In the genomic region with DNA sequence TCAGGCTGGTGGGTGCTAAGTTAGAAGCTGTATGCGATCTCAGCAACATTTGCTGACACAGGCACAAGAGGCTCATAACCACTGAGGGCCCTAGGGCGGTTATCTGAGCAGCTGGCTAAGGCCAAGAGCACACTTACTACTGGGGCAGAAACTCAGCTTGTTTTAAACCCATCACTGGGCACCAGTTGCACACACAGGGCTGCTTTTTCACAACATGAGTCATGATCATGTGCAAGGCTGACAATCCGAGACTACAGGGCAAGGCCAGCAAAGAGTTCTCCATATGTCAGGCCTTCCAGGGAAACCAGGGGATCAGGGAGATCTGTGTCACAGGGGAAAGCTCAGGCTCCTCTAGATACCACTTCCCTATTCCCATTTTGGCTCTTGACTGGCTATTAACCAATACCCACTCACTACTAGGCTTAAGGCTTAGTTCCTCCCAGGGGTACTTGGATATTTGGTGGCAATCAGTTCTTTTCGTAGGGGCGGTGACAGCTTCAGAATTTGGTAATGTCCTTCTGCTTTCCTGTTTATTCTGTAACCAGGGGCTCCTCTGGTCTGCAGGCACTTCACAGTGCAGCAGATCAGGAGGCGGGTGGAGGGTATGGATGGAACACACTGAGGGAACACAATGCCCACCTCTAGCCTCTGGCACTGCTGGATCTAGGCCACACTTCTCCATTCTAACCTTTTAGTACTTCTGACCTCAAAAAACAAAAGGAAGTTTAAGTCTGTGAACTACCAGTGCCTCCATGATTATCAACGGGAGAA, we compare ENCODE assay signal across 9 cellular contexts. TPM values are rescaled to one million over a fixed set of nuclear protein-coding genes. Genes with fewer than 3 reads are reported as not detected.
A peak's percentile ranks its signal among the peaks of the same experiment; 100 is the strongest.
DNase-seq lines count a peak whose midpoint lies in the region; ATAC-seq and TF ChIP-seq lines count a peak whose summit lies in the region.
"Had no signal": no experiment of that assay in that cellular context is flagged by ENCODE, and none has a peak within 500 bp of the region (broad histone marks: within the 10 kb centered on the region; RNA-seq: fewer than 3 reads in every experiment).

No MANE protein-coding gene starts in this region.

- DNase-seq in AG10803 (ENCODE audit: low read depth) (peak; percentile 66), NCI-H524 (lab: John Stamatoyannopoulos, UW) (peak; percentile 96 to 99), epithelial cell of esophagus (ENCODE audit: low read depth) (peak; percentile 48), mucosa of gallbladder (ENCODE audit: low spot score) (peak; percentile 31), LoVo (ENCODE audit: low spot score) (no peak)
- no peak for DNase-seq in effector memory CD4-positive, alpha-beta T cell
- DNase-seq in activated T-cell treated with anti-CD3 and anti-CD28 coated beads, Interleukin-2, amount 50 U/mL, for 48 hours = no peak
- DNase-seq: CD4-positive, alpha-beta T cell had no signal

- H3K4me1 ChIP-seq in effector memory CD4-positive, alpha-beta T cell (ENCODE audit: control insufficient read depth, insufficient read depth, low read length, poor library complexity, severe bottlenecking) = no peaks in the 10 kb centered on the region

- H3K27ac ChIP-seq in effector memory CD4-positive, alpha-beta T cell (ENCODE audit: insufficient read depth, low read length, poor library complexity, severe bottlenecking) = no peak overlapping the region

- TF ChIP-seq CTCF in AG10803 (conservative IDR thresholded peaks at IDR 0.05; ENCODE audit: low read length) = no peak
- no peak for TF ChIP-seq CTCF in epithelial cell of esophagus (IDR thresholded peaks at IDR 0.05; ENCODE audit: insufficient read depth, low read depth, low read length, missing control alignments)

- no peaks in the 10 kb centered on the region for H3K36me3 ChIP-seq in effector memory CD4-positive, alpha-beta T cell (ENCODE audit: control insufficient read depth, insufficient read depth, low read length)

- no peaks in the 10 kb centered on the region for H3K9me3 ChIP-seq in effector memory CD4-positive, alpha-beta T cell (ENCODE audit: control insufficient read depth, low read length)

- ATAC-seq in GM18873 (IDR thresholded peaks at IDR 0.05; ENCODE audit: low FRiP score, unreplicated experiment) = no peak

- no peaks in the 10 kb centered on the region for H3K27me3 ChIP-seq in effector memory CD4-positive, alpha-beta T cell (replicated peaks; ENCODE audit: control insufficient read depth, insufficient read depth, low read length, poor library complexity, severe bottlenecking)

- H3K4me3 ChIP-seq in AG10803 (ENCODE audit: low read length) = no peak overlapping the region
- H3K4me3 ChIP-seq in epithelial cell of esophagus (ENCODE audit: low read length) = no peak overlapping the region
- H3K4me3 ChIP-seq in effector memory CD4-positive, alpha-beta T cell (ENCODE audit: insufficient read depth, low read depth, low read length, poor library complexity, severe bottlenecking) = no peak overlapping the region

RNA-seq across cellular contexts. Expression of gene ERN1, which starts 44.9 kb away (rescaled TPM):
- total RNA-seq in mucosa of gallbladder = 41.6 TPM

Comparison
In these comparisons a context has a peak if more than half of its experiments do, and no peak if none do; other contexts are left out.
1. DNase-seq: peak in AG10803 (single experiment), NCI-H524 (2 of 2), epithelial cell of esophagus (single experiment) and mucosa of gallbladder (single experiment); none in effector memory CD4-positive, alpha-beta T cell (0 of 3), activated T-cell treated with anti-CD3 and anti-CD28 coated beads, Interleukin-2, amount 50 U/mL, for 48 hours (0 of 2) and LoVo (single experiment).